ENCODE assay signal across 13 cellular contexts in genomic region chr17:78689029-78689428, GRCh38.
DNase-seq lines count a peak whose midpoint lies in the region; ATAC-seq and TF ChIP-seq lines count a peak whose summit lies in the region.
"Had no signal": no experiment of that assay in that cellular context is flagged by ENCODE, and none has a peak within 500 bp of the region (broad histone marks: within the 10 kb centered on the region; RNA-seq: fewer than 3 reads in every experiment).

No MANE protein-coding gene starts in this region.

- H3K4me1 Mint-ChIP-seq in effector memory CD8-positive, alpha-beta T cell (ENCODE audit: low read depth in 2 of 2) = peaks cover 5 to 12% of the 10 kb centered on the region in 2 donors
- no peaks in the 10 kb centered on the region for H3K4me1 Mint-ChIP-seq in nephron progenitor cell

- H2AFZ ChIP-seq in OCI-LY1 (ENCODE audit: low read length) = no peak overlapping the region

- H3K27me3 Mint-ChIP-seq in effector memory CD8-positive, alpha-beta T cell = no peaks in the 10 kb centered on the region
- H3K27me3 Mint-ChIP-seq in nephron progenitor cell (ENCODE audit: low read depth, poor library complexity) = no peaks in the 10 kb centered on the region
- H3K27me3 Mint-ChIP-seq: stimulated activated naive CD8-positive, alpha-beta T cell treated with anti-CD3 and anti-CD28 coated beads, Interleukin-15, amount 100 ng/mL, for 72 hours had no signal

- TF ChIP-seq CTCF in 22Rv1 (IDR thresholded peaks at IDR 0.05) (peak; percentile 33), GM06990 (IDR thresholded peaks at IDR 0.05; ENCODE audit: insufficient read depth, low read length, poor library complexity, severe bottlenecking) (peak; percentile 47), OCI-LY1 (IDR thresholded peaks at IDR 0.05; ENCODE audit: low read length) (peak; percentile 29; the same call in 1 of the 2 replicates), nephron progenitor cell (IDR thresholded peaks at IDR 0.05) (no peak)

- H3K27me3 ChIP-seq in GM06990 (replicated peaks; ENCODE audit: control insufficient read depth, insufficient read depth, low read length) (no peaks in the 10 kb centered on the region), OCI-LY1 (ENCODE audit: insufficient read depth, low read length) (no peaks in the 10 kb centered on the region)
- H3K27me3 ChIP-seq: BLaER1 had no signal

- peaks cover 99% of the 10 kb centered on the region for H3K36me3 Mint-ChIP-seq in effector memory CD8-positive, alpha-beta T cell (ENCODE audit: insufficient read depth)
- peaks cover 77% of the 10 kb centered on the region for H3K36me3 Mint-ChIP-seq in nephron progenitor cell (ENCODE audit: low read depth)

- no peaks in the 10 kb centered on the region for H4K20me1 ChIP-seq in OCI-LY1 (ENCODE audit: insufficient read depth, low read length)
- H4K20me1 ChIP-seq: BLaER1 had no signal

- no peak overlapping the region for H3K27ac ChIP-seq in 22Rv1
- H3K27ac ChIP-seq in OCI-LY1 (ENCODE audit: low read depth, low read length, poor library complexity, severe bottlenecking) = no peak overlapping the region
- H3K27ac ChIP-seq: BLaER1 had no signal

- no peaks in the 10 kb centered on the region for H3K9me2 ChIP-seq in OCI-LY1 (ENCODE audit: low read depth, low read length)

- H3F3A ChIP-seq in OCI-LY1 (ENCODE audit: insufficient read depth, low read length) = no peaks in the 10 kb centered on the region

- H3K9me3 Mint-ChIP-seq in effector memory CD8-positive, alpha-beta T cell = no peaks in the 10 kb centered on the region
- peaks cover 19% of the 10 kb centered on the region for H3K9me3 Mint-ChIP-seq in nephron progenitor cell
- H3K9me3 Mint-ChIP-seq: stimulated activated naive CD8-positive, alpha-beta T cell treated with anti-CD3 and anti-CD28 coated beads, Interleukin-15, amount 100 ng/mL, for 72 hours had no signal

- no peaks in the 10 kb centered on the region for H3K79me2 ChIP-seq in OCI-LY1 (ENCODE audit: insufficient read depth, low read length)

- DNase-seq in GM06990 (ENCODE audit: extremely low read depth, insufficient read length) (no peak), AML-193 (lab: John Stamatoyannopoulos, UW) (no peak), SK-N-DZ (ENCODE audit: low spot score) (no peak), NCI-H2227 treated with DMSO at 0.1 percent for 48 hours (lab: John Stamatoyannopoulos, UW) (no peak), nephron progenitor cell (no peak)
- no peak for DNase-seq in effector memory CD8-positive, alpha-beta T cell
- DNase-seq: activated CD4-positive, alpha-beta T cell treated with anti-CD3 and anti-CD28 coated beads for 1 hour; effector CD8-positive, alpha-beta T cell; NCI-H2171; stimulated activated naive CD8-positive, alpha-beta T cell treated with anti-CD3 and anti-CD28 coated beads, Interleukin-15, amount 100 ng/mL, for 72 hours had no signal

- no peak overlapping the region for H3K4me2 ChIP-seq in OCI-LY1 (ENCODE audit: low read length)
- H3K4me2 ChIP-seq: BLaER1 had no signal

- no peak overlapping the region for H3K9ac ChIP-seq in OCI-LY1 (ENCODE audit: low read length)
- H3K9ac ChIP-seq: BLaER1 had no signal

- H3K4me1 ChIP-seq in OCI-LY1 (ENCODE audit: insufficient read depth, low read length, severe bottlenecking) = peaks cover 2% of the 10 kb centered on the region

- H3K36me3 ChIP-seq in GM06990 (ENCODE audit: control insufficient read depth, insufficient read depth, low read length) (peaks cover 39% of the 10 kb centered on the region), OCI-LY1 (ENCODE audit: insufficient read depth, low read length) (no peaks in the 10 kb centered on the region)

- no peak overlapping the region for H3K4me3 Mint-ChIP-seq in effector memory CD8-positive, alpha-beta T cell
- no peak overlapping the region for H3K4me3 Mint-ChIP-seq in nephron progenitor cell
- H3K4me3 Mint-ChIP-seq: stimulated activated naive CD8-positive, alpha-beta T cell treated with anti-CD3 and anti-CD28 coated beads, Interleukin-15, amount 100 ng/mL, for 72 hours had no signal

- peak overlapping the region; percentile 12 to 26 for H3K27ac Mint-ChIP-seq in effector memory CD8-positive, alpha-beta T cell
- no peak overlapping the region for H3K27ac Mint-ChIP-seq in nephron progenitor cell

- no peaks in the 10 kb centered on the region for H3K9me3 ChIP-seq in OCI-LY1 (ENCODE audit: low read length)

- peak; percentile 49 for ATAC-seq in effector memory CD8-positive, alpha-beta T cell (replicated peaks)
- ATAC-seq: stimulated activated naive CD8-positive, alpha-beta T cell treated with anti-CD3 and anti-CD28 coated beads, Interleukin-15, amount 100 ng/mL, for 72 hours had no signal

- H3K4me3 ChIP-seq in GM06990 (replicated peaks; ENCODE audit: low read depth, low read length) (no peak overlapping the region), OCI-LY1 (ENCODE audit: low read depth, low read length, poor library complexity, severe bottlenecking) (no peak overlapping the region)
- H3K4me3 ChIP-seq: BLaER1 had no signal
